Comparison of ENCODE assay signal across 31 cellular contexts in the genomic region with DNA sequence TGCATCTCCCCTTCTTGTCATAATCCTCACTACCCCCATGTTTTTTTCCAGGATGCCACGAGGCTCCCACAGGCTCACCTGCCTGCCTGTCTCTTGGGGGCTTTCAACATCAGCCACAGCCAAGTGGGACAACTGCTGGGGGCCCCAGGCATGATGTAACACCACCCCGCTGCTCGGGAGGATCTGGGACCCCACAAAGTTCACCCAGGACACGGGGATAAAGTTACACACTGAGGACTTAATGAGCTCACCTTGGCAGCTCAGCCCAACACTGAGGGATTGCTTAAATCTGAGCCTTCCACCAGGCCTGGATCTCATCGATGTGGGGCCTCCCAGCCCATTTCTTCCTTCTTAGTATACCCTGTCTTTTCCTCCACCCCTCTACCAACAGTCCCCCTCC. TPM values are rescaled to one million over a fixed set of nuclear protein-coding genes. Genes with fewer than 3 reads are reported as not detected.
"Had no signal": no experiment of that assay in that cellular context is flagged by ENCODE, and none has a peak within 500 bp of the region (broad histone marks: within the 10 kb centered on the region; RNA-seq: fewer than 3 reads in every experiment).

No MANE protein-coding gene starts in this region.

- H3K36me3 ChIP-seq: ascending aorta, cardiac muscle cell, heart left ventricle, suprapubic skin, tibial artery, upper lobe of right lung had no signal

- H3K9me3 Mint-ChIP-seq: activated CD4-positive, alpha-beta memory T cell treated with anti-CD3 and anti-CD28 coated beads, Interleukin-2, amount 10 ng/mL, durations not matched to agents 7 days and 5 days; activated CD4-positive, alpha-beta T cell treated with anti-CD3 and anti-CD28 coated beads, Interleukin-2, amount 10 ng/mL, durations not matched to agents 7 days and 5 days; activated naive CD4-positive, alpha-beta T cell treated with anti-CD3 and anti-CD28 coated beads, Interleukin-2, amount 10 ng/mL, durations not matched to agents 7 days and 5 days; activated T-cell treated with anti-CD3 and anti-CD28 coated beads, Interleukin-2, amount 50 U/mL, for 24 hours; effector memory CD8-positive, alpha-beta T cell had no signal

- H3K27ac ChIP-seq: ascending aorta, cardiac muscle cell, heart left ventricle, suprapubic skin, tibial artery, upper lobe of right lung had no signal

- H3K27ac Mint-ChIP-seq: activated CD4-positive, alpha-beta memory T cell treated with anti-CD3 and anti-CD28 coated beads, Interleukin-2, amount 10 ng/mL, durations not matched to agents 7 days and 5 days; activated CD4-positive, alpha-beta T cell treated with anti-CD3 and anti-CD28 coated beads, Interleukin-2, amount 10 ng/mL, durations not matched to agents 7 days and 5 days; activated naive CD4-positive, alpha-beta T cell treated with anti-CD3 and anti-CD28 coated beads, Interleukin-2, amount 10 ng/mL, durations not matched to agents 7 days and 5 days; activated naive CD8-positive, alpha-beta T cell treated with anti-CD3 and anti-CD28 coated beads, Interleukin-2, amount 10 ng/mL, durations not matched to agents 7 days and 5 days; activated T-cell treated with anti-CD3 and anti-CD28 coated beads, Interleukin-2, amount 50 U/mL, for 24 hours; effector memory CD8-positive, alpha-beta T cell; T-helper 17 cell had no signal

- H3K4me3 ChIP-seq: ascending aorta, cardiac muscle cell, heart left ventricle, suprapubic skin, tibial artery, upper lobe of right lung had no signal

- H3K4me1 ChIP-seq: ascending aorta, heart left ventricle, suprapubic skin, tibial artery, upper lobe of right lung had no signal

- H3K4me1 Mint-ChIP-seq: activated CD4-positive, alpha-beta memory T cell treated with anti-CD3 and anti-CD28 coated beads, Interleukin-2, amount 10 ng/mL, durations not matched to agents 7 days and 5 days; activated CD4-positive, alpha-beta T cell treated with anti-CD3 and anti-CD28 coated beads, Interleukin-2, amount 10 ng/mL, durations not matched to agents 7 days and 5 days had no signal

- H3K4me3 Mint-ChIP-seq: activated CD4-positive, alpha-beta memory T cell treated with anti-CD3 and anti-CD28 coated beads, Interleukin-2, amount 10 ng/mL, durations not matched to agents 7 days and 5 days; activated CD4-positive, alpha-beta T cell treated with anti-CD3 and anti-CD28 coated beads, Interleukin-2, amount 10 ng/mL, durations not matched to agents 7 days and 5 days; activated naive CD4-positive, alpha-beta T cell treated with anti-CD3 and anti-CD28 coated beads, Interleukin-2, amount 10 ng/mL, durations not matched to agents 7 days and 5 days; activated naive CD8-positive, alpha-beta T cell treated with anti-CD3 and anti-CD28 coated beads, Interleukin-2, amount 10 ng/mL, durations not matched to agents 7 days and 5 days; activated T-cell treated with anti-CD3 and anti-CD28 coated beads, Interleukin-2, amount 50 U/mL, for 24 hours; brain; effector memory CD8-positive, alpha-beta T cell; naive B cell; T-helper 17 cell had no signal

- H3K27me3 ChIP-seq: ascending aorta, cardiac muscle cell, heart left ventricle, tibial artery, upper lobe of right lung had no signal

- H3K27me3 Mint-ChIP-seq: brain had no signal

- DNase-seq: activated CD4-positive, alpha-beta memory T cell treated with anti-CD3 and anti-CD28 coated beads, Interleukin-2, amount 10 ng/mL, durations not matched to agents 7 days and 5 days; activated CD4-positive, alpha-beta T cell treated with anti-CD3 and anti-CD28 coated beads for 1 hour; activated CD4-positive, alpha-beta T cell treated with anti-CD3 and anti-CD28 coated beads, Interleukin-2, amount 10 ng/mL, durations not matched to agents 7 days and 5 days; activated CD8-positive, alpha-beta memory T cell treated with anti-CD3 and anti-CD28 coated beads, Interleukin-2, amount 50 U/mL, for 48 hours; activated gamma-delta T cell; activated naive CD4-positive, alpha-beta T cell treated with anti-CD3 and anti-CD28 coated beads, Interleukin-2, amount 10 ng/mL, durations not matched to agents 7 days and 5 days; activated naive CD8-positive, alpha-beta T cell treated with anti-CD3 and anti-CD28 coated beads, Interleukin-2, amount 10 ng/mL, durations not matched to agents 7 days and 5 days; activated T-cell treated with anti-CD3 and anti-CD28 coated beads, Interleukin-2, amount 50 U/mL, for 24 hours; cortex of kidney; effector memory CD8-positive, alpha-beta T cell; foreskin fibroblast; heart left ventricle; left ventricle myocardium superior; naive B cell; posterior cingulate gyrus; small intestine; stimulated activated CD4-positive, alpha-beta T cell treated with anti-CD3 and anti-CD28 coated beads, Interleukin-4, amount 100 ng/mL, for 4 hours; stimulated activated CD8-positive, alpha-beta memory T cell treated with anti-CD3 and anti-CD28 coated beads, Interleukin-4, amount 100 ng/mL, for 48 hours; stimulated activated naive CD4-positive, alpha-beta T cell; T-helper 17 cell; T1000; tibial artery; upper lobe of right lung had no signal

- H3K36me3 Mint-ChIP-seq: activated naive CD4-positive, alpha-beta T cell treated with anti-CD3 and anti-CD28 coated beads, Interleukin-2, amount 10 ng/mL, durations not matched to agents 7 days and 5 days; activated naive CD8-positive, alpha-beta T cell treated with anti-CD3 and anti-CD28 coated beads, Interleukin-2, amount 10 ng/mL, durations not matched to agents 7 days and 5 days had no signal

- ATAC-seq: effector memory CD8-positive, alpha-beta T cell; esophagus mucosa; heart left ventricle; left ventricle myocardium superior; sciatic nerve; T-helper 17 cell; upper lobe of right lung had no signal

- H3K9me3 ChIP-seq: ascending aorta, suprapubic skin, tibial artery, upper lobe of right lung had no signal

RNA-seq across cellular contexts. Expression of a gene that starts 56.4 kb away (rescaled TPM):
- total RNA-seq: activated CD4-positive, alpha-beta memory T cell treated with anti-CD3 and anti-CD28 coated beads, Interleukin-2, amount 10 ng/mL, durations not matched to agents 7 days and 5 days; ascending aorta; lung microvascular endothelial cell; osteoblast; T-helper 17 cell had no signal
